1 cellular context compared by ENCODE assay signal in genomic region chr14:103548463-103549351, GRCh38.
TF ChIP-seq lines count a peak whose summit lies in the region.

No MANE protein-coding gene starts in this region.

TF ChIP-seq in HepG2, 621 proteins besides CTCF, POLR2A, EP300 and RAD21:
- TF ChIP-seq ZNF432 (CRISPR knock-in tag; IDR thresholded peaks at IDR 0.05; ENCODE audit: borderline replicate concordance), result no peak
- TF ChIP-seq DZIP1 (CRISPR knock-in tag; IDR thresholded peaks at IDR 0.05), result no peak
- no peak for TF ChIP-seq ZXDC (CRISPR knock-in tag; IDR thresholded peaks at IDR 0.05)
- TF ChIP-seq AKNA (CRISPR knock-in tag; IDR thresholded peaks at IDR 0.05; ENCODE audit: borderline replicate concordance), result no peak
- TF ChIP-seq CBX5 (CRISPR knock-in tag; IDR thresholded peaks at IDR 0.05; ENCODE audit: borderline replicate concordance), result no peak
- no peak for TF ChIP-seq ZBTB37 (CRISPR knock-in tag; IDR thresholded peaks at IDR 0.05)
- no peak for TF ChIP-seq SPEN (CRISPR knock-in tag; IDR thresholded peaks at IDR 0.05; ENCODE audit: low read depth)
- no peak for TF ChIP-seq EEA1 (CRISPR knock-in tag; IDR thresholded peaks at IDR 0.05; ENCODE audit: borderline replicate concordance)
- no peak for TF ChIP-seq ZNF350 (CRISPR knock-in tag; IDR thresholded peaks at IDR 0.05; ENCODE audit: borderline replicate concordance, low read depth)
- no peak for TF ChIP-seq NFRKB (IDR thresholded peaks at IDR 0.05)
- no peak for TF ChIP-seq ATF2 (CRISPR knock-in tag; IDR thresholded peaks at IDR 0.05)
- no peak for TF ChIP-seq RFX1 (IDR thresholded peaks at IDR 0.05)
- no peak for TF ChIP-seq ATF7 (IDR thresholded peaks at IDR 0.05)
- no peak for TF ChIP-seq ATF7 (CRISPR knock-in tag; IDR thresholded peaks at IDR 0.05)
- no peak for TF ChIP-seq TAF1 (CRISPR knock-in tag; IDR thresholded peaks at IDR 0.05)
- no peak for TF ChIP-seq ZNF326 (CRISPR knock-in tag; IDR thresholded peaks at IDR 0.05; ENCODE audit: borderline replicate concordance)
